1 cellular context compared by ENCODE assay signal in genomic region chr10:57788117-57788516, GRCh38.
TF ChIP-seq lines count a peak whose summit lies in the region.

No MANE protein-coding gene starts in this region.

TF ChIP-seq in GM23338, 12 proteins besides CTCF, POLR2A, EP300 and RAD21 (continued from another document):
- TF ChIP-seq ETS1 (IDR thresholded peaks at IDR 0.05) (no peak), EZH2phosphoT487 (IDR thresholded peaks at IDR 0.05; ENCODE audit: unreplicated experiment) (no peak), STAT1 (IDR thresholded peaks at IDR 0.05; ENCODE audit: unreplicated experiment) (no peak), POLR2AphosphoS5 (IDR thresholded peaks at IDR 0.05; ENCODE audit: low read depth) (no peak), ZNF331 (CRISPR knock-in tag; IDR thresholded peaks at IDR 0.05; ENCODE audit: low read depth) (no peak), REST (IDR thresholded peaks at IDR 0.05; ENCODE audit: unreplicated experiment) (no peak), CREB1 (CRISPR knock-in tag; IDR thresholded peaks at IDR 0.05; ENCODE audit: low read depth) (no peak), ZNF114 (CRISPR knock-in tag; IDR thresholded peaks at IDR 0.05) (no peak), EZH2 (IDR thresholded peaks at IDR 0.05; ENCODE audit: low read depth, unreplicated experiment) (no peak), NANOG (IDR thresholded peaks at IDR 0.05; ENCODE audit: borderline replicate concordance) (no peak), JUNB (IDR thresholded peaks at IDR 0.05; ENCODE audit: unreplicated experiment) (no peak)
